In the genomic region with DNA sequence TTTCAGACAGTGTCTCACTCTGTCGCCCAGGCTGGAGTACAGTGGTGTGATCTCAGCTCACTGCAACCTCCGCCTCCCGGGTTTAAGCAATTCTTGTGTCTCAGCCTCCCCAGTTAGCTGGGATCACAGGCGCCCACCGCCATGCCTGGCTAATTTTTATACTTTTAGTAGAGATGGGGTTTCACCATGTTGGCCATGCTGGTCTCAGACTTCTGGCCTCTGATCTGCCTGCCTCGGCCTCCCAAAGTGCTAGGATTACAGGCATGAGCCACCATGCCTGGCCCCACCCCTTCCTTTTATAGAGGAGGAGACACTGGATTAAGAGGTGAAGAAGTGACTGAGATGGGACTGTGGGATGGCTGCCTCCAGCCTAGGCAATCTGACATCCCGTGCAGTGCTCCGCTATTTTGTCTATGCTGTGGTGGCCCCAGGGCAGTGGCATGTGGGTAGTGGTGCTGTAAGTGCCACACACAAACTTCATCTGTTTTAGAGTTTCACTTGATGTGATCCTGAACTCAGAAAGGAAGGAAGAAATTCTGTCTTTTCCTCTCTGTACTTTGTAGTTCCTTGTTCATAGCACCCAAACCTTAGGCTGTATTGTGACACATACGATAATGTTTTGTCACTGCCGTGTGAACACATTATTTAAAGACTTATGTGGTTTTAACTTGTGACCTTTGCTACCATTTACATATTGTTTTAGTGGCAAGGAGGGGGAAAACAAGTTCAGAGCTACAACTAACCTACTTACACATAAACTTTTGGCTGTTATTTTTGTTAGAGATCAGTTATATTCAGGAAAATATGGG, we compare ENCODE assay signal across 8 cellular contexts. TPM values are rescaled to one million over a fixed set of nuclear protein-coding genes. Genes with fewer than 3 reads are reported as not detected.
A peak's percentile ranks its signal among the peaks of the same experiment; 100 is the strongest.
DNase-seq lines count a peak whose midpoint lies in the region; ATAC-seq lines count a peak whose summit lies in the region.

No MANE protein-coding gene starts in this region.

- peak; percentile 26 for ATAC-seq in Right ventricle myocardium superior (ENCODE audit: poor library complexity)
- no peak for ATAC-seq in Right ventricle myocardium inferior
- peak; percentile 58 for ATAC-seq in HG03565 (IDR thresholded peaks at IDR 0.05; ENCODE audit: unreplicated experiment)
- ATAC-seq in aorta (ENCODE audit: low FRiP score), result peak; percentile 5
- no peak for ATAC-seq in HG02970 (IDR thresholded peaks at IDR 0.05; ENCODE audit: low FRiP score, unreplicated experiment)

- intact Hi-C loops in Right ventricle myocardium superior (cut with DNase I), result no loop called here
- intact Hi-C loops in Right ventricle myocardium inferior (cut with DNase I), result no loop called here
- intact Hi-C loops in aorta (cut with DNase I), result no loop called here

- H3K36me3 ChIP-seq in duodenal mucosa (ENCODE audit: control insufficient read depth in 1 of 2, insufficient read depth in 2 of 2, low read length in 2 of 2) (no peaks in the 10 kb centered on the region), aorta (ENCODE audit: control insufficient read depth in 1 of 2, insufficient read depth in 2 of 2, low read length in 1 of 2) (no peaks in the 10 kb centered on the region)

- H3K9ac ChIP-seq in duodenal mucosa (ENCODE audit: low read depth in 1 of 2, low read length in 2 of 2), result no peak overlapping the region

- H3K27ac ChIP-seq in duodenal mucosa (ENCODE audit: low read depth, low read length) (peak overlapping the region; percentile 8), aorta (ENCODE audit: low read depth in 1 of 2, low read length in 2 of 2) (no peak overlapping the region)

- H3K4me1 ChIP-seq in duodenal mucosa (ENCODE audit: control insufficient read depth in 1 of 2, insufficient read depth in 2 of 2, low read length in 2 of 2), result peaks cover 22 to 36% of the 10 kb centered on the region in 2 donors
- H3K4me1 ChIP-seq in aorta (ENCODE audit: control insufficient read depth in 1 of 2, insufficient read depth in 2 of 2, low read length in 2 of 2), result peaks cover 9 to 14% of the 10 kb centered on the region in 2 donors

- H3K9me3 ChIP-seq in duodenal mucosa (ENCODE audit: control insufficient read depth in 1 of 2, low read length in 2 of 2) (no peaks in the 10 kb centered on the region), aorta (ENCODE audit: control insufficient read depth, low read length) (no peaks in the 10 kb centered on the region)

- DNase-seq in Right ventricle myocardium superior (no peak), Right ventricle myocardium inferior (ENCODE audit: missing footprints) (no peak), aorta (peak in 1 of 2 donors; percentile 65)
- DNase-seq in NK-92 treated with Interleukin-12 subunit alpha and Interleukin-12 subunit beta, amount 100 ng/mL, for 24 hours (lab: John Stamatoyannopoulos, UW), result no peak
- no peak for DNase-seq in activated naive CD4-positive, alpha-beta T cell treated with anti-CD3 and anti-CD28 coated beads, Interleukin-2, amount 50 U/mL, for 16 hours

- H3K4me3 ChIP-seq in duodenal mucosa (ENCODE audit: low read depth in 1 of 2, low read length in 2 of 2) (no peak overlapping the region), aorta (ENCODE audit: low read length in 2 of 2) (no peak overlapping the region)

- no peaks in the 10 kb centered on the region for H3K27me3 ChIP-seq in duodenal mucosa (ENCODE audit: control insufficient read depth in 1 of 2, insufficient read depth in 2 of 2, low read length in 2 of 2)
- no peaks in the 10 kb centered on the region for H3K27me3 ChIP-seq in aorta (ENCODE audit: control insufficient read depth in 1 of 2, insufficient read depth in 2 of 2, low read length in 1 of 2)

- 85 to 88% methylated on average over 10 of the region's 10 CpGs for WGBS in aorta, 2 donors

RNA-seq across cellular contexts. Expression of gene FNIP2, which starts 48.9 kb away (rescaled TPM):
- 46.2 TPM for total RNA-seq in Right ventricle myocardium superior
- total RNA-seq in Right ventricle myocardium inferior, result 46.2 TPM
- total RNA-seq in aorta, result 10 to 100 TPM; 71.0 to 97.8 TPM
- 10 to 100 TPM; 17.3 TPM for polyA plus RNA-seq in aorta

Comparison
In these comparisons a context has a peak if more than half of its experiments do, and no peak if none do; other contexts are left out.
1. ATAC-seq: peak in Right ventricle myocardium superior (single experiment), HG03565 (single experiment) and aorta (single experiment); none in Right ventricle myocardium inferior (single experiment) and HG02970 (single experiment).